ENCODE assay signal across 1 cellular context in genomic region chr6:156396068-156396771, GRCh38.
TF ChIP-seq lines count a peak whose summit lies in the region.

No MANE protein-coding gene starts in this region.

TF ChIP-seq in SK-N-SH treated with all-trans-retinoic acid at 6 μM for 48 hours, 23 proteins besides CTCF, POLR2A, EP300 and RAD21 (continued from another document):
- TF ChIP-seq CREB5 (CRISPR knock-in tag; IDR thresholded peaks at IDR 0.05; ENCODE audit: low read depth) (no peak), CSDC2 (CRISPR knock-in tag; IDR thresholded peaks at IDR 0.05) (no peak), ZFP30 (CRISPR knock-in tag; IDR thresholded peaks at IDR 0.05) (no peak), PPARA (CRISPR knock-in tag; IDR thresholded peaks at IDR 0.05; ENCODE audit: borderline replicate concordance) (no peak), CSRNP3 (CRISPR knock-in tag; IDR thresholded peaks at IDR 0.05) (no peak)
